12 cellular contexts compared by ENCODE assay signal in the genomic region with DNA sequence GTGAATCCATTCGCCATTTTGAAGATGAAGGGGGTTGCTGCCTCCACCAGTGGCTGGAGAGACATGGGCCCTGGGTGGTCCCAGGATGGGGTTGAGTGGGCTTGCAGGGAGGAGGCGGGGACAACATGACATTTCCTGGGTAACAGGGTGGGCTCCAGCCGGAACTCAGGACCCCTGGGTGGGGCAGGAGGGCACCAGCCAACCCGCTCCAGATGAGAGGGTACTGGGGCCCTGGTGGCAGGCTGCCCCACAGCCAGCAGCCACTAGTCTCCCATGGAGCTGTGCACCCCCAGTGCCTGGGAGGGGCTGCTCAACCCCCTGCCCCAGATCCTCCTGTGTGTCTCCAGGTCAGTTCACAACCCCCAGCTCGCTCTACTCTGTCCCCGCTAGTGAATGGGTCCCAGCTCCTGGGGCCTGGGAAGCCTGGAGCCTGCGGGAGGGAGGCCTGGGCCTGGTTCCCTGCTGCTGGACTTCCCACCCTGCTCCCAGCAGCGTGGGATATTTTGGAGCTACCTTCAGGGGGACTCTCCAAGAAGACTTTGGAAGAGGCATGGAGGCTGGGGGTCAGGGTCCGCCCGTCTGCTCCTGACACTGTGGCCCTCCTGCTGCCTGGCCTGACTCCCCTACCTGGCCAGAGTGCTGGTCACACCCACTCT. TPM values are rescaled to one million over a fixed set of nuclear protein-coding genes. Genes with fewer than 3 reads are reported as not detected.
DNase-seq lines count a peak whose midpoint lies in the region; ATAC-seq, FAIRE-seq and TF ChIP-seq lines count a peak whose summit lies in the region.
"Had no signal": no experiment of that assay in that cellular context is flagged by ENCODE, and none has a peak within 500 bp of the region (broad histone marks: within the 10 kb centered on the region; RNA-seq: fewer than 3 reads in every experiment).

No MANE protein-coding gene starts in this region.

- POLR2A ChIA-PET in A673 (lab: Charles Lee; ENCODE audit: low non-redundant PET): no interaction called here

- H3K27me3 ChIP-seq in upper lobe of right lung (no peaks in the 10 kb centered on the region), stomach (peaks cover 0 to 39% (median 23%) of the 10 kb centered on the region in 3 donors), A673 (replicated peaks; ENCODE audit: insufficient read depth, low read depth, low read length, poor library complexity) (no peaks in the 10 kb centered on the region)

- 90 to 100% (median 95%) methylated on average over 4 to 10 of the region's 10 CpGs for WGBS in stomach, 5 donors

- H3K4me3 ChIP-seq in kidney (ENCODE audit: low read length in 2 of 2) (no peak overlapping the region), upper lobe of right lung (no peak overlapping the region), stomach (no peak overlapping the region), A673 (ENCODE audit: low read depth, low read length, poor library complexity, severe bottlenecking) (no peak overlapping the region)
- H3K4me3 ChIP-seq: BLaER1 had no signal

- CTCF ChIA-PET in A673 (lab: Charles Lee): no interaction called here

- TF ChIP-seq EP300 in stomach (IDR thresholded peaks at IDR 0.05): no peak

- H3K9me3 ChIP-seq in kidney (ENCODE audit: control insufficient read depth in 1 of 2, low read length in 2 of 2) (peaks cover 0 to 3% of the 10 kb centered on the region in 2 donors), upper lobe of right lung (no peaks in the 10 kb centered on the region), stomach (peaks cover 0 to 7% (median 0%) of the 10 kb centered on the region in 4 donors), A673 (ENCODE audit: low read depth, low read length, poor library complexity, severe bottlenecking) (no peaks in the 10 kb centered on the region)

- no peak for FAIRE-seq in kidney (lab: Jason Lieb, UNC)
- FAIRE-seq: G401.6 had no signal

- no TSS peak for BruUV-seq in A673 (replicated peaks; lab: Mats Ljungman, UMichigan)

- TF ChIP-seq CTCF in kidney (IDR thresholded peaks at IDR 0.05; ENCODE audit: borderline replicate concordance, extremely low read depth, insufficient read depth) (no peak), upper lobe of right lung (IDR thresholded peaks at IDR 0.05) (no peak), stomach (IDR thresholded peaks at IDR 0.05) (no peak), A673 (conservative IDR thresholded peaks at IDR 0.05; ENCODE audit: low read depth, low read length) (no peak)

- intact Hi-C loops in Right ventricle myocardium inferior (cut with DNase I): no loop called here
- intact Hi-C loops in Right ventricle myocardium superior (cut with DNase I): no loop called here
- intact Hi-C loops in kidney (cut with DNase I): no loop called here
- intact Hi-C loops in upper lobe of right lung (cut with DNase I): no loop called here
- intact Hi-C loops in stomach (cut with DNase I; ENCODE audit: low total_unique reads): no loop called here
- intact Hi-C loops in A673 (cut with micrococcal nuclease; ENCODE audit: unreplicated experiment): no loop called here

- TF ChIP-seq POLR2A in stomach (IDR thresholded peaks at IDR 0.05): no peak

- no peaks in the 10 kb centered on the region for H3K36me3 ChIP-seq in kidney (ENCODE audit: control insufficient read depth in 1 of 2, insufficient read depth in 2 of 2, low read length in 2 of 2)
- no peaks in the 10 kb centered on the region for H3K36me3 ChIP-seq in upper lobe of right lung
- H3K36me3 ChIP-seq in stomach: no peaks in the 10 kb centered on the region
- H3K36me3 ChIP-seq in A673 (ENCODE audit: insufficient read depth, low read length, poor library complexity, severe bottlenecking): no peaks in the 10 kb centered on the region
- H3K36me3 ChIP-seq: BLaER1 had no signal

- DNase-seq in Right ventricle myocardium inferior (ENCODE audit: missing footprints) (peak; percentile 35), Right ventricle myocardium superior (no peak), kidney (peak; percentile 53), upper lobe of right lung (peak; percentile 59), stomach (no peak), A673 (ENCODE audit: low spot score) (no peak)
- peak; percentile 29 to 33 for DNase-seq in activated T-cell treated with anti-CD3 and anti-CD28 coated beads, Interleukin-2, amount 50 U/mL, for 48 hours
- DNase-seq: foreskin keratinocyte, NCI-H1930 had no signal

- no peak overlapping the region for H3K9ac ChIP-seq in kidney (ENCODE audit: low read length in 2 of 2)
- H3K9ac ChIP-seq: BLaER1 had no signal

- ATAC-seq in Right ventricle myocardium inferior (no peak), Right ventricle myocardium superior (ENCODE audit: poor library complexity) (no peak), upper lobe of right lung (no peak), HG03280 (IDR thresholded peaks at IDR 0.05; ENCODE audit: unreplicated experiment) (no peak)
- ATAC-seq: foreskin keratinocyte had no signal

- no peak overlapping the region for H3K27ac ChIP-seq in kidney (ENCODE audit: low read depth in 2 of 2, low read length in 2 of 2)
- H3K27ac ChIP-seq in upper lobe of right lung: no peak overlapping the region
- H3K27ac ChIP-seq in stomach: no peak overlapping the region
- no peak overlapping the region for H3K27ac ChIP-seq in A673 (ENCODE audit: low read depth, low read length, poor library complexity, severe bottlenecking)
- H3K27ac ChIP-seq: BLaER1, foreskin keratinocyte had no signal

- no peaks in the 10 kb centered on the region for H3K4me1 ChIP-seq in kidney (ENCODE audit: control insufficient read depth in 1 of 2, insufficient read depth in 1 of 2, low read depth in 1 of 2, low read length in 2 of 2)
- H3K4me1 ChIP-seq in upper lobe of right lung: peaks cover 15% of the 10 kb centered on the region
- H3K4me1 ChIP-seq in stomach: peaks cover 12 to 18% (median 15%) of the 10 kb centered on the region in 4 donors
- peaks cover 22% of the 10 kb centered on the region for H3K4me1 ChIP-seq in A673 (ENCODE audit: insufficient read depth, low read length, poor library complexity, severe bottlenecking)
- H3K4me1 ChIP-seq: foreskin keratinocyte had no signal

RNA-seq across cellular contexts. Expression of a gene that starts 55.9 kb away (rescaled TPM):
- total RNA-seq in Right ventricle myocardium inferior (2.1 TPM), Right ventricle myocardium superior (1.8 TPM), kidney (1.7 TPM), upper lobe of right lung (11.3 TPM), stomach (10 to 100 TPM in 1 of 5 donors, 1 to 10 TPM in 2, under 1 TPM in 1, not detected in 1; 0.92 to 47.8 (median 1.3) TPM), A673 (2021) (2.0 and 2.2 TPM in 2 replicates)
- polyA plus RNA-seq in kidney (ENCODE audit: insufficient read depth, low read depth, low replicate concordance) (0.71 TPM), stomach (1 to 10 TPM in 1 of 3 donors, under 1 TPM in 2; 0.63 to 1.1 (median 0.93) TPM)

Comparison
In these comparisons a context has a peak if more than half of its experiments do, and no peak if none do; other contexts are left out.
1. DNase-seq: peak in Right ventricle myocardium inferior (single experiment), activated T-cell treated with anti-CD3 and anti-CD28 coated beads, Interleukin-2, amount 50 U/mL, for 48 hours (2 of 2), kidney (single experiment) and upper lobe of right lung (single experiment); none in Right ventricle myocardium superior (single experiment), stomach (single experiment) and A673 (single experiment).